8 cellular contexts compared by ENCODE assay signal in genomic region chrX:118974908-118975671, GRCh38. TPM values are rescaled to one million over a fixed set of nuclear protein-coding genes. Genes with fewer than 3 reads are reported as not detected.
DNase-seq lines count a peak whose midpoint lies in the region; ATAC-seq and TF ChIP-seq lines count a peak whose summit lies in the region.

No MANE protein-coding gene starts in this region.

- DNase-seq in COR-L47 (lab: John Stamatoyannopoulos, UW): peak; percentile 42
- no peak for DNase-seq in HFFc6
- DNase-seq in RKO (ENCODE audit: low spot score): peak; percentile 36
- peak; percentile 63 for DNase-seq in activated naive CD4-positive, alpha-beta T cell treated with anti-CD3 and anti-CD28 coated beads, Interleukin-2, amount 10 ng/mL, durations not matched to agents 7 days and 5 days
- DNase-seq in left ventricle myocardium superior: peak; percentile 55
- DNase-seq in sciatic nerve (ENCODE audit: low spot score): peak; percentile 63
- no peak for DNase-seq in SK-N-DZ (ENCODE audit: low spot score)

- H3K4me1 Mint-ChIP-seq in HFFc6 (ENCODE audit: low read depth): peaks cover 7% of the 10 kb centered on the region
- peaks cover 17% of the 10 kb centered on the region for H3K4me1 Mint-ChIP-seq in activated naive CD4-positive, alpha-beta T cell treated with anti-CD3 and anti-CD28 coated beads, Interleukin-2, amount 10 ng/mL, durations not matched to agents 7 days and 5 days

- H3K27ac Mint-ChIP-seq in HFFc6: no peak overlapping the region
- peak overlapping the region; percentile 77 for H3K27ac Mint-ChIP-seq in activated naive CD4-positive, alpha-beta T cell treated with anti-CD3 and anti-CD28 coated beads, Interleukin-2, amount 10 ng/mL, durations not matched to agents 7 days and 5 days

- H3K4me3 Mint-ChIP-seq in HFFc6: peak overlapping the region; percentile 84; the same call in 1 of the 2 replicates
- peak overlapping the region; percentile 79 for H3K4me3 Mint-ChIP-seq in activated naive CD4-positive, alpha-beta T cell treated with anti-CD3 and anti-CD28 coated beads, Interleukin-2, amount 10 ng/mL, durations not matched to agents 7 days and 5 days

- intact Hi-C loops in left ventricle myocardium superior (cut with micrococcal nuclease) (no loop called here), sciatic nerve (cut with DNase I) (no loop called here)

- no peaks in the 10 kb centered on the region for H3K9me3 Mint-ChIP-seq in HFFc6
- no peaks in the 10 kb centered on the region for H3K9me3 Mint-ChIP-seq in activated naive CD4-positive, alpha-beta T cell treated with anti-CD3 and anti-CD28 coated beads, Interleukin-2, amount 10 ng/mL, durations not matched to agents 7 days and 5 days

- ATAC-seq in left ventricle myocardium superior (peak; percentile 38), sciatic nerve (peak; percentile 5), HG03469 (IDR thresholded peaks at IDR 0.05; ENCODE audit: unreplicated experiment) (no peak)

- peaks cover 5% of the 10 kb centered on the region; the same call in 1 of the 2 replicates for H3K36me3 Mint-ChIP-seq in HFFc6 (ENCODE audit: low read depth)
- no peaks in the 10 kb centered on the region for H3K36me3 Mint-ChIP-seq in activated naive CD4-positive, alpha-beta T cell treated with anti-CD3 and anti-CD28 coated beads, Interleukin-2, amount 10 ng/mL, durations not matched to agents 7 days and 5 days

- TF ChIP-seq CTCF in HFFc6 (IDR thresholded peaks at IDR 0.05): no peak

- H3K27me3 Mint-ChIP-seq in HFFc6 (ENCODE audit: insufficient read depth): peaks cover 32% of the 10 kb centered on the region
- H3K27me3 Mint-ChIP-seq in activated naive CD4-positive, alpha-beta T cell treated with anti-CD3 and anti-CD28 coated beads, Interleukin-2, amount 10 ng/mL, durations not matched to agents 7 days and 5 days: peaks cover 71% of the 10 kb centered on the region

- CTCF ChIA-PET in activated naive CD4-positive, alpha-beta T cell treated with anti-CD3 and anti-CD28 coated beads, Interleukin-2, amount 10 ng/mL, durations not matched to agents 7 days and 5 days (lab: Charles Lee): no interaction called here

RNA-seq across cellular contexts. Expression of gene LONRF3, which starts 0.7 kb away (rescaled TPM):
- not detected for total RNA-seq in HFFc6 (2021; fragmentation: NEBNext Ultra II Directional; extraction: Animal tissue kit (Norgen Biotek cat#: 25700))
- 4.2 TPM for total RNA-seq in left ventricle myocardium superior
- 5.9 TPM for total RNA-seq in sciatic nerve
- polyA plus RNA-seq in SK-N-DZ (2014; cell fraction: cytosol; rRNA removed): 0.23 TPM in 1 of 2 replicates, not detected in the other
- 0.08 and 0.09 TPM in 2 replicates for polyA plus RNA-seq in SK-N-DZ (2014; cell fraction: nucleus; rRNA removed)

Comparison
In these comparisons a context has a peak if more than half of its experiments do, and no peak if none do; other contexts are left out.
1. DNase-seq: peak in COR-L47 (single experiment), RKO (single experiment), activated naive CD4-positive, alpha-beta T cell treated with anti-CD3 and anti-CD28 coated beads, Interleukin-2, amount 10 ng/mL, durations not matched to agents 7 days and 5 days (single experiment), left ventricle myocardium superior (single experiment) and sciatic nerve (single experiment); none in HFFc6 (single experiment) and SK-N-DZ (single experiment).